ENCODE assay signal across 19 cellular contexts in the genomic region with DNA sequence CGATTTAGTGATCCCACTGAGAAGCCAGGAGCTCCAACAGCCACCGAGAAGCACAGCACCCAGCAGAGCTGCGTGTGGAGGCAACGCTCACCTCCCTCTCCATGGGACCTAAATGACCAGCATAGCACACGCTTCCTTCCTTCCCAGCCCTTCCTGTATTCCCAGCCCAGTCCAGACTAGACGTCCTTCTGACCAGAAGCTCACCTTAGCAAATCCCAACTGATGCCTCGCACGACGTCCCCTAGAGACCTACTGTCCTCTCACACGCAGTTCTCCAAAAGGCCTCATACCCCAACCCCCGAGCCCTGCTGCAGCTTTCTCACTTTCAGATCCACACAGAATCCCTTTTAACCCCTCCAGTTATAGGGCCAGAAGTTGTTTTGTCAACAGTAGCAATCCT.
"Had no signal": no experiment of that assay in that cellular context is flagged by ENCODE, and none has a peak within 500 bp of the region (broad histone marks: within the 10 kb centered on the region; RNA-seq: fewer than 3 reads in every experiment).

No MANE protein-coding gene starts in this region.

- H3K27ac ChIP-seq: neutrophil, pancreas, SK-N-MC had no signal

- H3K9me3 ChIP-seq: body of pancreas, left lung, neutrophil, pancreas, thoracic aorta had no signal

- H3K27me3 ChIP-seq: body of pancreas, left lung, neutrophil, pancreas had no signal

- ATAC-seq: activated CD4-positive, alpha-beta T cell treated with anti-CD3 and anti-CD28 coated beads for 36 hours; activated CD8-positive, alpha-beta memory T cell treated with anti-CD3 and anti-CD28 coated beads, Interleukin-2, amount 10 ng/mL, durations not matched to agents 7 days and 5 days; activated T-helper 17 cell treated with anti-CD3 and anti-CD28 coated beads, Interleukin-2, amount 50 U/mL, for 72 hours; body of pancreas; esophagus mucosa; left lung; natural killer cell; pancreas; sciatic nerve; stimulated activated memory B cell treated with anti-CD40 and anti-IgM and Interleukin-4, amounts not matched to agents 10 μg/mL and 1 μg/mL and 100 μg/mL, for 72 hours had no signal

- H3K4me1 ChIP-seq: pancreas had no signal

- DNase-seq: activated CD4-positive, alpha-beta memory T cell treated with anti-CD3 and anti-CD28 coated beads for 36 hours; activated CD4-positive, alpha-beta T cell treated with anti-CD3 and anti-CD28 coated beads for 36 hours; activated CD8-positive, alpha-beta memory T cell treated with anti-CD3 and anti-CD28 coated beads, Interleukin-2, amount 10 ng/mL, durations not matched to agents 7 days and 5 days; activated naive CD4-positive, alpha-beta T cell treated with Interleukin-2 at 50 U/mL for 16 hours; activated naive CD8-positive, alpha-beta T cell treated with anti-CD3 and anti-CD28 coated beads, Interleukin-2, amount 10 ng/mL, durations not matched to agents 7 days and 5 days; amygdala; body of pancreas; central memory CD4-positive, alpha-beta T cell; left lung; natural killer cell; pancreas; stimulated activated CD4-positive, alpha-beta T cell treated with anti-CD3 and anti-CD28 coated beads, Interleukin-4, amount 100 ng/mL, for 4 hours had no signal

- H3K36me3 ChIP-seq: left lung, neutrophil, pancreas, thoracic aorta had no signal

- H3K4me3 ChIP-seq: body of pancreas, left lung, pancreas, SK-N-MC, thoracic aorta had no signal
